In the genomic region with DNA sequence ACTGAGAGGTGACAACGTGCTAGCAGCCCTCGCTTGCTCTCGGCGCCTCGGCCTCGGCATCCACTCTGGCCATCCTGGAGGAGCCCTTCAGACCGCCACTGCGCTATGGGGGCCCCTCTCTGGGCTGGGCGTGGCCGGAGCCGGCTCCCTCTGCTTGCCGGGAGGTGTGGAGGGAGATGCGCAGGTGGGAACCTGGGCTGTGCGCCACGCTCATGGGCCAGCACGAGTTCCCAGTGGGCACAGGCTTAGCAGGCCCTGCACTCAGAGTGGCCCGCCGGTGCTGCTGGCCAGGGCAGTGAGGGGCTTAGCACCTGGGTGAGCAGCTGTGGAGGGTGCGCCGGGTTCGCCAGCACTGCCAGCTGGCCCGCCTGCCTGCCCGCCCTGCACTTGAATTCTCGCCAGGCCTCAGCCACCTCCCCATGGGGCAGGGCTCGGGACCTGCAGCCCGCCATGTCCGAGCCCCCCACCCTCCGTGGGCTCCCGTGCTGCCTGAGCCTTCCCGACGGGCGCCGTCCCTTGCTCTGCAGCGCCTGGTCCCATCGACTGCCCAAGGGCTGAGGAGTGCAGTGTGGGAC, we compare ENCODE assay signal across 26 cellular contexts.
"Had no signal": no experiment of that assay in that cellular context is flagged by ENCODE, and none has a peak within 500 bp of the region (broad histone marks: within the 10 kb centered on the region; RNA-seq: fewer than 3 reads in every experiment).

No MANE protein-coding gene starts in this region.

- H3K27ac ChIP-seq: hepatocyte, neutrophil, sigmoid colon, SK-N-MC, stomach, suprapubic skin, tibial artery had no signal

- H3K4me3 Mint-ChIP-seq: nephron; stimulated activated naive B cell treated with anti-CD40 and anti-IgM and Interleukin-4, amounts not matched to agents 10 μg/mL and 1 μg/mL and 100 μg/mL, for 72 hours had no signal

- H3K4me3 ChIP-seq: gastrocnemius medialis, hepatocyte, lung, sigmoid colon, SK-N-MC, stomach, suprapubic skin, tibial artery had no signal

- H3K27ac Mint-ChIP-seq: nephron; stimulated activated naive B cell treated with anti-CD40 and anti-IgM and Interleukin-4, amounts not matched to agents 10 μg/mL and 1 μg/mL and 100 μg/mL, for 72 hours had no signal

- H3K27me3 ChIP-seq: gastrocnemius medialis, hepatocyte, neutrophil, sigmoid colon, stomach, suprapubic skin, tibial artery had no signal

- H3K9me3 Mint-ChIP-seq: nephron had no signal

- H3K9me3 ChIP-seq: gastrocnemius medialis, neutrophil, sigmoid colon, suprapubic skin, tibial artery had no signal

- H3K4me2 ChIP-seq: hepatocyte had no signal

- ATAC-seq: gastrocnemius medialis; left colon; stimulated activated naive B cell treated with anti-CD40 and anti-IgM and Interleukin-4, amounts not matched to agents 10 μg/mL and 1 μg/mL and 100 μg/mL, for 72 hours had no signal

- DNase-seq: activated CD4-positive, alpha-beta T cell treated with anti-CD3 and anti-CD28 coated beads for 4 hours; activated CD4-positive, alpha-beta T cell treated with anti-CD3 and anti-CD28 coated beads, Interleukin-2, amount 50 U/mL, for 4 hours; activated CD4-positive, CD25-positive, alpha-beta regulatory T cell; activated effector memory CD4-positive, alpha-beta T cell treated with Interleukin-2 at 50 U/mL for 16 hours; activated naive CD4-positive, alpha-beta T cell treated with anti-CD3 and anti-CD28 coated beads, Interleukin-2, amount 50 U/mL, for 16 hours; activated T-cell treated with anti-CD3 and anti-CD28 coated beads for 4 hours; amniotic stem cell; central memory CD4-positive, alpha-beta T cell; effector memory CD4-positive, alpha-beta T cell; glutamatergic neuron; islet precursor cell; left colon; sigmoid colon; small intestine; stimulated activated CD4-positive, alpha-beta T cell treated with anti-CD3 and anti-CD28 coated beads, Interleukin-15, amount 100 ng/mL, for 24 hours; stimulated activated CD4-positive, alpha-beta T cell treated with anti-CD3 and anti-CD28 coated beads, Interleukin-2, amount 100 ng/mL, for 24 hours; stimulated activated naive B cell treated with anti-CD40 and anti-IgM and Interleukin-4, amounts not matched to agents 10 μg/mL and 1 μg/mL and 100 μg/mL, for 72 hours; stomach had no signal

- H2AFZ ChIP-seq: hepatocyte had no signal

- H3K27me3 Mint-ChIP-seq: stimulated activated naive B cell treated with anti-CD40 and anti-IgM and Interleukin-4, amounts not matched to agents 10 μg/mL and 1 μg/mL and 100 μg/mL, for 72 hours had no signal

- H3K36me3 ChIP-seq: gastrocnemius medialis had no signal
